In the genomic region with DNA sequence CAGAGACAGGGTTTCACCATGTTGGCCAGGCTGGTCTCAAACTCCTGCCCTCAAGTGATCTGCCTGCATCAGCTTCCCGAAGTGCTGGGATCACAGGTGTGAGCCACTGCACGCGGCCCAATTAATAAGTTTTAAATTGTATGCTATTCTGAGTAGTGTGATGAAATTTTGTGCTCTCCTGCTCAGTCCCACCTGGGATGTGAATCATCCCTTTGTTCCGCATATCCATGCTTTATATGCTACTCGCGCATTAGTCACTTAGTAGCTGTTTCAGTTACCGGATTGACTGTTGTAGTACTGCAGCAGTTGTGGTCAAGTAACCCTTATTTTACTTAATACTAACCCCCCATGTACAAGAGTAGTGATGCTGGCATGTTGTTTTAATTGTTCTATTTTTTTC, we compare ENCODE assay signal across 13 cellular contexts. TPM values are rescaled to one million over a fixed set of nuclear protein-coding genes. Genes with fewer than 3 reads are reported as not detected.
DNase-seq lines count a peak whose midpoint lies in the region; ATAC-seq and TF ChIP-seq lines count a peak whose summit lies in the region.
"Had no signal": no experiment of that assay in that cellular context is flagged by ENCODE, and none has a peak within 500 bp of the region (broad histone marks: within the 10 kb centered on the region; RNA-seq: fewer than 3 reads in every experiment).

No MANE protein-coding gene starts in this region.

- H3K4me1 Mint-ChIP-seq in MCF 10A (ENCODE audit: insufficient read depth, unreplicated experiment) = peaks cover 15% of the 10 kb centered on the region
- no peaks in the 10 kb centered on the region for H3K4me1 Mint-ChIP-seq in WTC11
- H3K4me1 Mint-ChIP-seq: neural crest cell had no signal

- no peaks in the 10 kb centered on the region for H3K9me3 Mint-ChIP-seq in MCF 10A (ENCODE audit: unreplicated experiment)
- peaks cover 6% of the 10 kb centered on the region for H3K9me3 Mint-ChIP-seq in WTC11

- no peaks in the 10 kb centered on the region for H3K9me3 ChIP-seq in breast epithelium

- no peak overlapping the region for H3K4me3 ChIP-seq in breast epithelium

- H3K27me3 Mint-ChIP-seq in MCF 10A (ENCODE audit: insufficient read depth, unreplicated experiment) (no peaks in the 10 kb centered on the region), WTC11 (ENCODE audit: low read depth) (no peaks in the 10 kb centered on the region)

- H3K27ac Mint-ChIP-seq in MCF 10A (ENCODE audit: low read depth, unreplicated experiment) = peak overlapping the region; percentile 57
- H3K27ac Mint-ChIP-seq in WTC11 = no peak overlapping the region

- no TSS peak for BruUV-seq in MCF 10A (replicated peaks; lab: Mats Ljungman, UMichigan)

- intact Hi-C loops in MCF 10A (cut with micrococcal nuclease) (no loop called here), breast epithelium (cut with DNase I; ENCODE audit: low total_unique reads) (no loop called here)

- H3K4me1 ChIP-seq in breast epithelium = no peaks in the 10 kb centered on the region

- H3K36me3 ChIP-seq in breast epithelium = no peaks in the 10 kb centered on the region

- H3K4me3 Mint-ChIP-seq in MCF 10A (ENCODE audit: unreplicated experiment) = no peak overlapping the region
- no peak overlapping the region for H3K4me3 Mint-ChIP-seq in WTC11
- H3K4me3 Mint-ChIP-seq: neural crest cell had no signal

- DNase-seq in MCF 10A (ENCODE audit: unreplicated experiment) = peak; percentile 86
- DNase-seq in breast epithelium (ENCODE audit: low spot score in 2 of 2) = no peak
- peak; percentile 96 for DNase-seq in RKO (ENCODE audit: low spot score)
- peak; percentile 35 for DNase-seq in fibroblast of gingiva (ENCODE audit: low read depth)
- peak; percentile 18 for DNase-seq in stromal cell of bone marrow (ENCODE audit: low read depth)
- DNase-seq in omental fat pad (ENCODE audit: low spot score) = no peak
- no peak for DNase-seq in WTC11 (ENCODE audit: low spot score)
- DNase-seq: C1 segment of cervical spinal cord; effector CD8-positive, alpha-beta T cell; NCI-H2081 treated with DMSO at 0.1 percent for 48 hours; stimulated activated CD4-positive, alpha-beta T cell treated with anti-CD3 and anti-CD28 coated beads, Interleukin-4, amount 100 ng/mL, for 1 hour had no signal

- POLR2A ChIA-PET in MCF 10A (lab: Yijun Ruan, JAX) = interaction anchor here (0.6 to 1.4 kb wide), 10 partner anchors 12 to 492 kb away, joined by 3 to 7 read pairs (median 4); a partner anchor contains a TSS
- POLR2A ChIA-PET in WTC11 (lab: Charles Lee) = no interaction called here

- TF ChIP-seq POLR2A in breast epithelium (IDR thresholded peaks at IDR 0.05) (no peak), GM18505 (IDR thresholded peaks at IDR 0.05; ENCODE audit: borderline replicate concordance, extremely low read depth, insufficient read depth, insufficient read length) (no peak)

- TF ChIP-seq CTCF in MCF 10A (IDR thresholded peaks at IDR 0.05; ENCODE audit: unreplicated experiment) (no peak), breast epithelium (IDR thresholded peaks at IDR 0.05) (no peak), omental fat pad (IDR thresholded peaks at IDR 0.05) (no peak), WTC11 (IDR thresholded peaks at IDR 0.05) (no peak)

- no peaks in the 10 kb centered on the region for H3K27me3 ChIP-seq in breast epithelium

- ATAC-seq in omental fat pad (ENCODE audit: low FRiP score) = no peak
- ATAC-seq in WTC11 = no peak
- ATAC-seq in GM18505 (IDR thresholded peaks at IDR 0.05; ENCODE audit: unreplicated experiment) = no peak

- CTCF ChIA-PET in MCF 10A (lab: Yijun Ruan, JAX) (interaction anchor here (0.6 to 1.3 kb wide), 4 partner anchors 12 to 14 kb away, joined by 3 to 6 read pairs (median 3); no protein-coding TSS in a partner anchor), WTC11 (lab: Charles Lee) (interaction anchor here (1.3 kb wide), 1 partner anchor 215 kb away, joined by 4 read pairs; no protein-coding TSS in a partner anchor)

- H3K36me3 Mint-ChIP-seq in MCF 10A (ENCODE audit: insufficient read depth, unreplicated experiment) (no peaks in the 10 kb centered on the region), WTC11 (peaks cover 6% of the 10 kb centered on the region)

- H3K27ac ChIP-seq in breast epithelium = no peak overlapping the region

TF ChIP-seq in WTC11, 78 proteins besides CTCF, POLR2A, EP300 and RAD21:
- TF ChIP-seq, protein P1, sequence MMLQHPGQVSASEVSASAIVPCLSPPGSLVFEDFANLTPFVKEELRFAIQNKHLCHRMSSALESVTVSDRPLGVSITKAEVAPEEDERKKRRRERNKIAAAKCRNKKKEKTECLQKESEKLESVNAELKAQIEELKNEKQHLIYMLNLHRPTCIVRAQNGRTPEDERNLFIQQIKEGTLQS (CRISPR knock-in tag; conservative IDR thresholded peaks at IDR 0.05) = no peak
- TF ChIP-seq, protein P2, sequence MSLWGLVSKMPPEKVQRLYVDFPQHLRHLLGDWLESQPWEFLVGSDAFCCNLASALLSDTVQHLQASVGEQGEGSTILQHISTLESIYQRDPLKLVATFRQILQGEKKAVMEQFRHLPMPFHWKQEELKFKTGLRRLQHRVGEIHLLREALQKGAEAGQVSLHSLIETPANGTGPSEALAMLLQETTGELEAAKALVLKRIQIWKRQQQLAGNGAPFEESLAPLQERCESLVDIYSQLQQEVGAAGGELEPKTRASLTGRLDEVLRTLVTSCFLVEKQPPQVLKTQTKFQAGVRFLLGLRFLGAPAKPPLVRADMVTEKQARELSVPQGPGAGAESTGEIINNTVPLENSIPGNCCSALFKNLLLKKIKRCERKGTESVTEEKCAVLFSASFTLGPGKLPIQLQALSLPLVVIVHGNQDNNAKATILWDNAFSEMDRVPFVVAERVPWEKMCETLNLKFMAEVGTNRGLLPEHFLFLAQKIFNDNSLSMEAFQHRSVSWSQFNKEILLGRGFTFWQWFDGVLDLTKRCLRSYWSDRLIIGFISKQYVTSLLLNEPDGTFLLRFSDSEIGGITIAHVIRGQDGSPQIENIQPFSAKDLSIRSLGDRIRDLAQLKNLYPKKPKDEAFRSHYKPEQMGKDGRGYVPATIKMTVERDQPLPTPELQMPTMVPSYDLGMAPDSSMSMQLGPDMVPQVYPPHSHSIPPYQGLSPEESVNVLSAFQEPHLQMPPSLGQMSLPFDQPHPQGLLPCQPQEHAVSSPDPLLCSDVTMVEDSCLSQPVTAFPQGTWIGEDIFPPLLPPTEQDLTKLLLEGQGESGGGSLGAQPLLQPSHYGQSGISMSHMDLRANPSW (CRISPR knock-in tag; conservative IDR thresholded peaks at IDR 0.05; ENCODE audit: low read depth) = no peak
- TF ChIP-seq GRHL2 (CRISPR knock-in tag; IDR thresholded peaks at IDR 0.05; ENCODE audit: insufficient replicate concordance, severe bottlenecking) (no peak), JAZF1 (CRISPR knock-in tag; IDR thresholded peaks at IDR 0.05) (no peak)
- TF ChIP-seq, protein P3, sequence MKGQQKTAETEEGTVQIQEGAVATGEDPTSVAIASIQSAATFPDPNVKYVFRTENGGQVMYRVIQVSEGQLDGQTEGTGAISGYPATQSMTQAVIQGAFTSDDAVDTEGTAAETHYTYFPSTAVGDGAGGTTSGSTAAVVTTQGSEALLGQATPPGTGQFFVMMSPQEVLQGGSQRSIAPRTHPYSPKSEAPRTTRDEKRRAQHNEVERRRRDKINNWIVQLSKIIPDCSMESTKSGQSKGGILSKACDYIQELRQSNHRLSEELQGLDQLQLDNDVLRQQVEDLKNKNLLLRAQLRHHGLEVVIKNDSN (CRISPR knock-in tag; IDR thresholded peaks at IDR 0.05) = no peak
- TF ChIP-seq, protein P4, sequence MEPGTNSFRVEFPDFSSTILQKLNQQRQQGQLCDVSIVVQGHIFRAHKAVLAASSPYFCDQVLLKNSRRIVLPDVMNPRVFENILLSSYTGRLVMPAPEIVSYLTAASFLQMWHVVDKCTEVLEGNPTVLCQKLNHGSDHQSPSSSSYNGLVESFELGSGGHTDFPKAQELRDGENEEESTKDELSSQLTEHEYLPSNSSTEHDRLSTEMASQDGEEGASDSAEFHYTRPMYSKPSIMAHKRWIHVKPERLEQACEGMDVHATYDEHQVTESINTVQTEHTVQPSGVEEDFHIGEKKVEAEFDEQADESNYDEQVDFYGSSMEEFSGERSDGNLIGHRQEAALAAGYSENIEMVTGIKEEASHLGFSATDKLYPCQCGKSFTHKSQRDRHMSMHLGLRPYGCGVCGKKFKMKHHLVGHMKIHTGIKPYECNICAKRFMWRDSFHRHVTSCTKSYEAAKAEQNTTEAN (CRISPR knock-in tag; IDR thresholded peaks at IDR 0.05) = no peak
TF ChIP-seq in WTC11: peak in this region for 0.

RNA-seq across cellular contexts. Expression of a gene that starts 47.3 kb away (rescaled TPM):
- not detected in 2 replicates for total RNA-seq in MCF 10A (2022)
- total RNA-seq in breast epithelium = under 1 TPM in 1 of 3 donors, not detected in 2; 0.15 TPM
- not detected for total RNA-seq in omental fat pad
- not detected in 3 replicates for total RNA-seq in WTC11 (2021)

Comparison
In these comparisons a context has a peak if more than half of its experiments do, and no peak if none do; other contexts are left out.
1. DNase-seq: peak in MCF 10A (single experiment), RKO (single experiment), fibroblast of gingiva (single experiment) and stromal cell of bone marrow (single experiment); none in breast epithelium (0 of 2), omental fat pad (single experiment) and WTC11 (single experiment).